In the genomic region with DNA sequence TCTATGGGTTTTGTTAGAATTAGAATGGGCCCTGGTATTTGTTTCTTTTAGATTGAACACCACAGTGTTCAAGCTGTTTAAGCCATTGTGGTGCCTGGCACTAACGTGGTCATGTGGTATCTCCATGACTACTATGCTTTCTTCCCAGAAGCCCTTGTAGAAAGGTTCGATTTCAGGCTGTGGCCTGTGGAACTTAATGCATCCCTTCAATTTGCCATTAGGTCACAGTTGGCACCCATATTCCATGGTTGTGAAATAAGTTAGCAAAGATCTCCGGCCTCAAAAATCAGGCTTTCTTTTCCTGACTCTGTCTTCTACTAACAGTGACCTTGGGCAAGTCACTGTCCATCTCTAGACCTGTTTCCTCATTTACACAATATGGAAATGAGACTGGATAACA, we compare ENCODE assay signal across 1 cellular context.
TF ChIP-seq lines count a peak whose summit lies in the region.

No MANE protein-coding gene starts in this region.

TF ChIP-seq in HepG2, 621 proteins besides CTCF, POLR2A, EP300 and RAD21:
- TF ChIP-seq FOXA1 (IDR thresholded peaks at IDR 0.05) (no peak), FOXA1 (CRISPR knock-in tag; IDR thresholded peaks at IDR 0.05) (no peak), CEBPB (IDR thresholded peaks at IDR 0.05; ENCODE audit: borderline replicate concordance, low read depth, low read length) (peak; percentile 18; the same call in 1 of the 2 replicates), JUND (CRISPR knock-in tag; IDR thresholded peaks at IDR 0.05) (no peak), MAZ (IDR thresholded peaks at IDR 0.05; ENCODE audit: borderline replicate concordance, low read depth, low read length) (no peak), MAZ (CRISPR knock-in tag; IDR thresholded peaks at IDR 0.05; ENCODE audit: low read depth) (no peak)
- TF ChIP-seq, protein P1, sequence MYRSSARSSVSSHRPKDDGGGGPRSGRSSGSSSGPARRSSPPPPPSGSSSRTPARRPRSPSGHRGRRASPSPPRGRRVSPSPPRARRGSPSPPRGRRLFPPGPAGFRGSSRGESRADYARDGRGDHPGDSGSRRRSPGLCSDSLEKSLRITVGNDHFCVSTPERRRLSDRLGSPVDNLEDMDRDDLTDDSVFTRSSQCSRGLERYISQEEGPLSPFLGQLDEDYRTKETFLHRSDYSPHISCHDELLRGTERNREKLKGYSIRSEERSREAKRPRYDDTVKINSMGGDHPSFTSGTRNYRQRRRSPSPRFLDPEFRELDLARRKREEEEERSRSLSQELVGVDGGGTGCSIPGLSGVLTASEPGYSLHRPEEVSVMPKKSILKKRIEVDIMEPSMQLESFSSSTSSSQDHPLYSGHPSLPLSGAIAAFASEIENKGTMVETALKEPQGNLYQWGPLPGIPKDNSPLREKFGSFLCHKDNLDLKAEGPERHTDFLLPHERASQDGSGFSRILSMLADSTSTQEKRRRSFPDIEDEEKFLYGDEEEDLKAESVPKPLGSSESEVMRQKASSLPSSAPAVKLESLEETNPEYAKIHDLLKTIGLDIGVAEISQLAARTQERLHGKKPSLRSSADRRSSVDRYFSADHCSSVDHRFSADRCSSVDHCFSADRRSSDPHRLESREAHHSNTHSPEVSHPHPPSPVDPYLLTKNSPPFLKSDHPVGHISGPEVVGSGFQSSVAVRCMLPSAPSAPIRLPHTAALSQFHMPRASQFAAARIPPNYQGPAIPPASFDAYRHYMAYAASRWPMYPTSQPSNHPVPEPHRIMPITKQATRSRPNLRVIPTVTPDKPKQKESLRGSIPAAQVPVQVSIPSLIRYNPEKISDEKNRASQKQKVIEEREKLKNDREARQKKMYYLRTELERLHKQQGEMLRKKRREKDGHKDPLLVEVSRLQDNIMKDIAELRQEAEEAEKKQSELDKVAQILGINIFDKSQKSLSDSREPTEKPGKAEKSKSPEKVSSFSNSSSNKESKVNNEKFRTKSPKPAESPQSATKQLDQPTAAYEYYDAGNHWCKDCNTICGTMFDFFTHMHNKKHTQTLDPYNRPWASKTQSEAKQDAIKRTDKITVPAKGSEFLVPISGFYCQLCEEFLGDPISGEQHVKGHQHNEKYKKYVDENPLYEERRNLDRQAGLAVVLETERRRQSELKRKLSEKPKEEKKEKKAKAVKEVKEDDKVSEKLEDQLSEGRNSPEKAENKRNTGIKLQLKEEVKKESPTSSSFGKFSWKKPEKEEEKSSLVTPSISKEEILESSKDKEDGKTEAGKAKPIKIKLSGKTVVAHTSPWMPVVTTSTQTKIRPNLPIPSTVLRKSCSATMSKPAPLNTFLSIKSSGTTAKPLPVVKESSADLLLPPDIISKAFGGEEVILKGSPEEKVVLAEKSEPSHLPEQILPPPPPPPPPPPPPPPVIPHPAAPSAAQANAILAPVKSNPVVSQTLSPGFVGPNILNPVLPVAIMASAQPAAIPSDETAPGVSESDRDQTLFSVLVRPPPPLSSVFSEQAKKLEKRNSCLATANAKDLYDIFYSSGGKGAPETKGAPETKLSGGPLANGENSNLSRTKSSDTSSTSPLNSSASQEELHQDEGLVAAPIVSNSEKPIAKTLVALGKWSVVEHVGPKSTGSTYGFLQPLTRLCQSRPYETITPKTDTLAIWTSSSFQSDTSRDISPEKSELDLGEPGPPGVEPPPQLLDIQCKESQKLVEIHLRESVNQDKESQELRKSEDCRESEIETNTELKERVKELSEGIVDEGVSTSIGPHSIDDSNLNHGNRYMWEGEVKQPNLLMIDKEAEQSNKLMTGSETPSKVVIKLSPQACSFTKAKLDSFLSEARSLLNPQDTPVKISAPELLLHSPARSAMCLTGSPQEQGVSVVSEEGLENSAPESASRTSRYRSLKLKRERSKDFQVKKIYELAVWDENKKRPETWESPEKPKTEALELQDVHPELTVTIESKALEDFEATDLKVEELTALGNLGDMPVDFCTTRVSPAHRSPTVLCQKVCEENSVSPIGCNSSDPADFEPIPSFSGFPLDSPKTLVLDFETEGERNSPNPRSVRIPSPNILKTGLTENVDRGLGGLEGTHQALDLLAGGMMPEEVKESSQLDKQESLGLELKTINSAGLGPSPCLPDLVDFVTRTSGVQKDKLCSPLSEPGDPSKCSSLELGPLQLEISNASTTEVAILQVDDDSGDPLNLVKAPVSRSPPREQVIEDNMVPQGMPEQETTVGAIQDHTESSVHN (CRISPR knock-in tag; IDR thresholded peaks at IDR 0.05): no peak
